ENCODE assay signal across 8 cellular contexts in genomic region chr15:75094961-75095478, GRCh38.
DNase-seq lines count a peak whose midpoint lies in the region; ATAC-seq and TF ChIP-seq lines count a peak whose summit lies in the region.
"Not testable (repeated sequence)": the region's sequence is repeated elsewhere in the genome, so short reads cannot be mapped to it uniquely, and the experiment has no call there.

No MANE protein-coding gene starts in this region.

- H3K79me2 ChIP-seq in MM.1S (ENCODE audit: low read length): not testable (repeated sequence)

- not testable (repeated sequence) for H3F3A ChIP-seq in MM.1S (ENCODE audit: insufficient read depth, low read length)

- 0 out of 2 replicates have a peak overlapping the region, but pooled peaks have one; percentile 7 for H3K4me2 ChIP-seq in MM.1S (ENCODE audit: low read depth, low read length)

- peaks cover 13% of the 10 kb centered on the region for H3K4me1 ChIP-seq in MM.1S (ENCODE audit: low read length)

- peak; percentile 71 for DNase-seq in GM06990 (ENCODE audit: extremely low read depth, insufficient read length)
- DNase-seq in MM.1S: not testable (repeated sequence)
- peak; percentile 25 for DNase-seq in osteocyte (ENCODE audit: extremely low spot score, unreplicated experiment)

- not testable (repeated sequence) for H3K9me3 ChIP-seq in MM.1S (replicated peaks; ENCODE audit: insufficient read depth, low read length)

- H3K9me3 Mint-ChIP-seq in osteocyte (ENCODE audit: unreplicated experiment): not testable (repeated sequence)

- H3K27ac ChIP-seq in MM.1S (ENCODE audit: low read length): not testable (repeated sequence)

- H3K36me3 Mint-ChIP-seq in osteocyte (ENCODE audit: unreplicated experiment): not testable (repeated sequence)

- H3K27me3 ChIP-seq in GM06990 (replicated peaks; ENCODE audit: control insufficient read depth, insufficient read depth, low read length); MM.1S (replicated peaks; ENCODE audit: insufficient read depth, low read length): not testable (repeated sequence)

- H3K27me3 Mint-ChIP-seq in osteocyte (ENCODE audit: unreplicated experiment): not testable (repeated sequence)

- not testable (repeated sequence) for H4K20me1 ChIP-seq in MM.1S (ENCODE audit: insufficient read depth, low read length)

- not testable (repeated sequence) for H3K9ac ChIP-seq in MM.1S (ENCODE audit: low read length)

- not testable (repeated sequence) for H3K4me3 Mint-ChIP-seq in osteocyte (ENCODE audit: unreplicated experiment)

- not testable (repeated sequence) for H3K36me3 ChIP-seq in GM06990 (ENCODE audit: control insufficient read depth, insufficient read depth, low read length); MM.1S (replicated peaks; ENCODE audit: insufficient read depth, low read length)

- not testable (repeated sequence) for H2AFZ ChIP-seq in MM.1S (ENCODE audit: low read length)

- not testable (repeated sequence) for H3K27ac Mint-ChIP-seq in osteocyte (ENCODE audit: unreplicated experiment)

- not testable (repeated sequence) for TF ChIP-seq CTCF in GM06990 (IDR thresholded peaks at IDR 0.05; ENCODE audit: insufficient read depth, low read length, poor library complexity, severe bottlenecking); MM.1S (IDR thresholded peaks at IDR 0.05; ENCODE audit: low read length); osteocyte (IDR thresholded peaks at IDR 0.05)

- ATAC-seq in GM18868 (IDR thresholded peaks at IDR 0.05; ENCODE audit: unreplicated experiment) (peak; percentile 40), GM19463 (IDR thresholded peaks at IDR 0.05; ENCODE audit: unreplicated experiment) (peak; percentile 49), GM21737 (IDR thresholded peaks at IDR 0.05; ENCODE audit: unreplicated experiment) (peak; percentile 38), HG02938 (IDR thresholded peaks at IDR 0.05; ENCODE audit: unreplicated experiment) (peak; percentile 43), HG03280 (IDR thresholded peaks at IDR 0.05; ENCODE audit: unreplicated experiment) (peak; percentile 45)

- not testable (repeated sequence) for H3K4me1 Mint-ChIP-seq in osteocyte (ENCODE audit: unreplicated experiment)

- H3K9me2 ChIP-seq in MM.1S (replicated peaks; ENCODE audit: insufficient read depth, low read length): not testable (repeated sequence)

- H3K4me3 ChIP-seq in GM06990 (replicated peaks; ENCODE audit: low read depth, low read length); MM.1S (ENCODE audit: low read length): not testable (repeated sequence)
